ENCODE assay signal across 10 cellular contexts in the genomic region with DNA sequence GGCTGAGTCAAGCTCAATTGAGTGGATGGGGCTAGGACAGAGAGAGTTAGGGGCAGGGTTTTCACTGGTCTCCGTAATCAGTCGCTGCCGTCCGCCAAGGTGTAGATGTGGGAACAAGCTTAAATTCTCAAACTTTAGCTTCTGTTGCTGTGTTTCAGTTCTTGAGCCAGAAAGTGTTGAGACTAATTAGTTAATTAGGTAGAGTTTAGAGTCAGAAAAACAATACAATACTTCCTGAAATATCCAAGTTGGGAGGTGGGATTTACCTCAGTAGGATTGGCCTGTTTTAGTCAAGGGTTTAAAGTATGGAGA. TPM values are rescaled to one million over a fixed set of nuclear protein-coding genes. Genes with fewer than 3 reads are reported as not detected.
DNase-seq lines count a peak whose midpoint lies in the region; ATAC-seq and TF ChIP-seq lines count a peak whose summit lies in the region.
"Had no signal": no experiment of that assay in that cellular context is flagged by ENCODE, and none has a peak within 500 bp of the region (broad histone marks: within the 10 kb centered on the region; RNA-seq: fewer than 3 reads in every experiment).

No MANE protein-coding gene starts in this region.

- H3K4me3 Mint-ChIP-seq in activated naive CD8-positive, alpha-beta T cell treated with anti-CD3 and anti-CD28 coated beads for 36 hours, result peak overlapping the region; percentile 85
- H3K4me3 Mint-ChIP-seq in activated naive CD8-positive, alpha-beta T cell treated with anti-CD3 and anti-CD28 coated beads, Interleukin-2, amount 50 U/mL, for 24 hours, result no peak overlapping the region
- H3K4me3 Mint-ChIP-seq in MCF 10A (ENCODE audit: unreplicated experiment) (no peak overlapping the region), natural killer cell (no peak overlapping the region)
- H3K4me3 Mint-ChIP-seq: activated naive CD4-positive, alpha-beta T cell treated with anti-CD3 and anti-CD28 coated beads, Interleukin-2, amount 50 U/mL, for 24 hours had no signal

- no peaks in the 10 kb centered on the region for H3K27me3 ChIP-seq in right lobe of liver
- no peaks in the 10 kb centered on the region for H3K27me3 ChIP-seq in upper lobe of right lung

- WGBS in right lobe of liver (ENCODE audit: insufficient coverage, low coverage, low lambda C conversion rate, missing lambda C conversion rate), result 0% methylated on average over 4 of the region's 4 CpGs

- BruUV-seq in MCF 10A (replicated peaks; lab: Mats Ljungman, UMichigan), result TSS peak; percentile 82

- no peaks in the 10 kb centered on the region for H3K27me3 Mint-ChIP-seq in activated naive CD8-positive, alpha-beta T cell treated with anti-CD3 and anti-CD28 coated beads for 36 hours
- H3K27me3 Mint-ChIP-seq in activated naive CD8-positive, alpha-beta T cell treated with anti-CD3 and anti-CD28 coated beads, Interleukin-2, amount 50 U/mL, for 24 hours, result no peaks in the 10 kb centered on the region
- no peaks in the 10 kb centered on the region for H3K27me3 Mint-ChIP-seq in MCF 10A (ENCODE audit: insufficient read depth, unreplicated experiment)
- H3K27me3 Mint-ChIP-seq in natural killer cell (ENCODE audit: low read depth in 2 of 2), result no peaks in the 10 kb centered on the region
- H3K27me3 Mint-ChIP-seq: activated naive CD4-positive, alpha-beta T cell treated with anti-CD3 and anti-CD28 coated beads, Interleukin-2, amount 50 U/mL, for 24 hours; naive B cell had no signal

- no peak overlapping the region for H3K27ac Mint-ChIP-seq in activated naive CD8-positive, alpha-beta T cell treated with anti-CD3 and anti-CD28 coated beads for 36 hours
- no peak overlapping the region for H3K27ac Mint-ChIP-seq in activated naive CD8-positive, alpha-beta T cell treated with anti-CD3 and anti-CD28 coated beads, Interleukin-2, amount 50 U/mL, for 24 hours
- no peak overlapping the region for H3K27ac Mint-ChIP-seq in MCF 10A (ENCODE audit: low read depth, unreplicated experiment)
- no peak overlapping the region for H3K27ac Mint-ChIP-seq in natural killer cell
- H3K27ac Mint-ChIP-seq: activated naive CD4-positive, alpha-beta T cell treated with anti-CD3 and anti-CD28 coated beads, Interleukin-2, amount 50 U/mL, for 24 hours had no signal

- H3K36me3 ChIP-seq in right lobe of liver (no peaks in the 10 kb centered on the region), upper lobe of right lung (peaks cover 11% of the 10 kb centered on the region)

- ATAC-seq in activated naive CD8-positive, alpha-beta T cell treated with anti-CD3 and anti-CD28 coated beads, Interleukin-2, amount 50 U/mL, for 24 hours, result no peak
- ATAC-seq in right lobe of liver (no peak), upper lobe of right lung (no peak), HG03108 (IDR thresholded peaks at IDR 0.05; ENCODE audit: unreplicated experiment) (no peak), natural killer cell (no peak)

- H3K4me1 ChIP-seq in right lobe of liver, result peaks cover 0 to 21% (median 7%) of the 10 kb centered on the region in 4 donors
- H3K4me1 ChIP-seq in upper lobe of right lung, result peaks cover 13% of the 10 kb centered on the region

- TF ChIP-seq CTCF in MCF 10A (IDR thresholded peaks at IDR 0.05; ENCODE audit: unreplicated experiment) (no peak), right lobe of liver (IDR thresholded peaks at IDR 0.05) (no peak), upper lobe of right lung (IDR thresholded peaks at IDR 0.05) (peak; percentile 0), natural killer cell (IDR thresholded peaks at IDR 0.05) (no peak)

- TF ChIP-seq POLR2A in right lobe of liver (IDR thresholded peaks at IDR 0.05), result no peak

- CTCF ChIA-PET in MCF 10A (lab: Yijun Ruan, JAX), result interaction anchor here (0.6 to 3.6 kb wide), 16 partner anchors 10 to 656 kb away, joined by 3 to 16 read pairs (median 4); partner anchors contain the start of gene CISD2

- no peaks in the 10 kb centered on the region for H3K9me3 Mint-ChIP-seq in activated naive CD8-positive, alpha-beta T cell treated with anti-CD3 and anti-CD28 coated beads for 36 hours
- H3K9me3 Mint-ChIP-seq in activated naive CD8-positive, alpha-beta T cell treated with anti-CD3 and anti-CD28 coated beads, Interleukin-2, amount 50 U/mL, for 24 hours, result no peaks in the 10 kb centered on the region
- no peaks in the 10 kb centered on the region for H3K9me3 Mint-ChIP-seq in MCF 10A (ENCODE audit: unreplicated experiment)
- no peaks in the 10 kb centered on the region for H3K9me3 Mint-ChIP-seq in natural killer cell
- H3K9me3 Mint-ChIP-seq: activated naive CD4-positive, alpha-beta T cell treated with anti-CD3 and anti-CD28 coated beads, Interleukin-2, amount 50 U/mL, for 24 hours had no signal

- peak overlapping the region; percentile 44 to 86 (median 76) for H3K4me3 ChIP-seq in right lobe of liver
- H3K4me3 ChIP-seq in upper lobe of right lung, result peak overlapping the region; percentile 93

- intact Hi-C loops in MCF 10A (cut with micrococcal nuclease), result loop anchor here (1.0 to 5.0 kb wide), 4 partner anchors 181 to 381 kb away; partner anchors contain the start of gene NFKB1
- intact Hi-C loops in right lobe of liver (cut with DNase I), result loop anchor here (5.0 kb wide), 2 partner anchors 39 to 49 kb away; partner anchors contain the start of gene CISD2 (in 1 of the 2)
- intact Hi-C loops in upper lobe of right lung (cut with DNase I), result no loop called here
- intact Hi-C loops in natural killer cell (cut with micrococcal nuclease), result loop anchor here (1.0 to 10.0 kb wide), 6 partner anchors 40 to 481 kb away; partner anchors contain the start of genes CISD2, SLC39A8 and SLC9B2

- peaks cover 25% of the 10 kb centered on the region for H3K4me1 Mint-ChIP-seq in activated naive CD8-positive, alpha-beta T cell treated with anti-CD3 and anti-CD28 coated beads for 36 hours
- H3K4me1 Mint-ChIP-seq in activated naive CD8-positive, alpha-beta T cell treated with anti-CD3 and anti-CD28 coated beads, Interleukin-2, amount 50 U/mL, for 24 hours, result peaks cover 29% of the 10 kb centered on the region
- peaks cover 14% of the 10 kb centered on the region for H3K4me1 Mint-ChIP-seq in MCF 10A (ENCODE audit: insufficient read depth, unreplicated experiment)
- H3K4me1 Mint-ChIP-seq in natural killer cell, result peaks cover 31 to 37% of the 10 kb centered on the region in 2 donors

- no peak for DNase-seq in activated naive CD8-positive, alpha-beta T cell treated with anti-CD3 and anti-CD28 coated beads for 36 hours
- no peak for DNase-seq in activated naive CD8-positive, alpha-beta T cell treated with anti-CD3 and anti-CD28 coated beads, Interleukin-2, amount 50 U/mL, for 24 hours
- DNase-seq in MCF 10A (ENCODE audit: unreplicated experiment) (no peak), right lobe of liver (no peak), upper lobe of right lung (no peak), natural killer cell (no peak), SIG-M5 (lab: John Stamatoyannopoulos, UW) (no peak)

- peak overlapping the region; percentile 100 for H3K27ac ChIP-seq in right lobe of liver
- peak overlapping the region; percentile 100 for H3K27ac ChIP-seq in upper lobe of right lung

- POLR2A ChIA-PET in MCF 10A (lab: Yijun Ruan, JAX), result interaction anchor here (0.6 to 9.5 kb wide), 56 partner anchors 11 to 1479 kb away, joined by 3 to 287 read pairs (median 8); partner anchors contain the start of genes BDH2, CISD2, MANBA and NFKB1

- H3K9me3 ChIP-seq in right lobe of liver (no peaks in the 10 kb centered on the region), upper lobe of right lung (no peaks in the 10 kb centered on the region)

- peaks cover 16% of the 10 kb centered on the region for H3K36me3 Mint-ChIP-seq in activated naive CD8-positive, alpha-beta T cell treated with anti-CD3 and anti-CD28 coated beads for 36 hours
- H3K36me3 Mint-ChIP-seq in activated naive CD8-positive, alpha-beta T cell treated with anti-CD3 and anti-CD28 coated beads, Interleukin-2, amount 50 U/mL, for 24 hours (ENCODE audit: low read depth), result no peaks in the 10 kb centered on the region
- peaks cover 6% of the 10 kb centered on the region for H3K36me3 Mint-ChIP-seq in MCF 10A (ENCODE audit: insufficient read depth, unreplicated experiment)
- H3K36me3 Mint-ChIP-seq in natural killer cell, result no peaks in the 10 kb centered on the region
- H3K36me3 Mint-ChIP-seq: naive B cell had no signal

RNA-seq across cellular contexts. Expression of gene UBE2D3, which starts 1.1 kb away (rescaled TPM):
- total RNA-seq in activated naive CD8-positive, alpha-beta T cell treated with anti-CD3 and anti-CD28 coated beads for 36 hours, result 100 to 1,000 TPM; 477 to 516 TPM
- total RNA-seq in MCF 10A (2022), result 505 and 547 TPM in 2 replicates
- total RNA-seq in right lobe of liver, result 100 to 1,000 TPM; 127 to 304 (median 190) TPM
- 279 TPM for total RNA-seq in upper lobe of right lung
- total RNA-seq in natural killer cell, result 100 to 1,000 TPM; 527 to 624 (median 529) TPM

RNA-seq across cellular contexts. Expression of gene CISD2, which starts 40.3 kb away (rescaled TPM):
- 10 to 100 TPM; 41.5 to 41.8 TPM for total RNA-seq in activated naive CD8-positive, alpha-beta T cell treated with anti-CD3 and anti-CD28 coated beads for 36 hours
- total RNA-seq in MCF 10A (2022) (35.5 and 35.8 TPM in 2 replicates), right lobe of liver (10 to 100 TPM; 29.8 to 34.7 (median 33.1) TPM), upper lobe of right lung (24.7 TPM), natural killer cell (10 to 100 TPM; 11.2 to 13.8 (median 13.5) TPM)
